In genomic region chr11:67438121-67438902, GRCh38 we compare ENCODE assay signal across 10 cellular contexts. TPM values are rescaled to one million over a fixed set of nuclear protein-coding genes. Genes with fewer than 3 reads are reported as not detected.
DNase-seq lines count a peak whose midpoint lies in the region; ATAC-seq and TF ChIP-seq lines count a peak whose summit lies in the region.
"Had no signal": no experiment of that assay in that cellular context is flagged by ENCODE, and none has a peak within 500 bp of the region (broad histone marks: within the 10 kb centered on the region; RNA-seq: fewer than 3 reads in every experiment).

No MANE protein-coding gene starts in this region.

- DNase-seq in DND-41 (no peak), T-helper 2 cell (peak; percentile 55 to 92 (median 68)), NCI-H2196 (lab: John Stamatoyannopoulos, UW; ENCODE audit: unreplicated experiment) (no peak), dorsolateral prefrontal cortex (no peak), BE2C (no peak)
- DNase-seq in activated naive CD8-positive, alpha-beta T cell treated with anti-CD3 and anti-CD28 coated beads for 36 hours: peak; percentile 92
- DNase-seq in stimulated activated CD4-positive, alpha-beta T cell treated with anti-CD3 and anti-CD28 coated beads, Interleukin-12 subunit alpha, Interleukin-12 subunit beta, amount 100 ng/mL, for 4 hours: peak; percentile 76

- H3K36me3 ChIP-seq in DND-41 (ENCODE audit: insufficient read depth, low read length) (peaks cover 59% of the 10 kb centered on the region), BE2C (peaks cover 32% of the 10 kb centered on the region)

- H3K9ac ChIP-seq in DND-41 (ENCODE audit: low read depth, low read length): peak overlapping the region; percentile 99

- H3K27ac ChIP-seq in DND-41 (ENCODE audit: low read length): peak overlapping the region; percentile 100
- H3K27ac ChIP-seq in dorsolateral prefrontal cortex: peak overlapping the region in 14 of 59 donors; percentile 6 to 74 (median 48)

- H3K4me3 ChIP-seq in DND-41 (ENCODE audit: low read depth in 1 of 2, low read length in 2 of 2): peak overlapping the region; percentile 85 to 92; a peak in 3 of 4 replicates
- H3K4me3 ChIP-seq in dorsolateral prefrontal cortex: no peak overlapping the region
- H3K4me3 ChIP-seq in BE2C (ENCODE audit: low read depth, low read length): no peak overlapping the region

- peaks cover 40% of the 10 kb centered on the region for H4K20me1 ChIP-seq in DND-41 (ENCODE audit: insufficient read depth, low read length)

- peaks cover 40% of the 10 kb centered on the region for H3K4me1 Mint-ChIP-seq in activated naive CD8-positive, alpha-beta T cell treated with anti-CD3 and anti-CD28 coated beads for 36 hours

- no peaks in the 10 kb centered on the region for H3K27me3 ChIP-seq in DND-41 (ENCODE audit: insufficient read depth, low read length, poor library complexity)
- no peaks in the 10 kb centered on the region for H3K27me3 ChIP-seq in dorsolateral prefrontal cortex
- H3K27me3 ChIP-seq in BE2C: no peaks in the 10 kb centered on the region

- ATAC-seq in DND-41 (ENCODE audit: insufficient read depth, low read depth) (no peak), GM19467 (IDR thresholded peaks at IDR 0.05; ENCODE audit: unreplicated experiment) (no peak)

- H3K27ac Mint-ChIP-seq in activated naive CD8-positive, alpha-beta T cell treated with anti-CD3 and anti-CD28 coated beads for 36 hours: peak overlapping the region; percentile 93

- H3K4me1 ChIP-seq in DND-41 (ENCODE audit: insufficient read depth, low read length) (peaks cover 70% of the 10 kb centered on the region), BE2C (peaks cover 9% of the 10 kb centered on the region)

- no peak overlapping the region for H2AFZ ChIP-seq in DND-41 (ENCODE audit: low read depth, low read length)

- peaks cover 71% of the 10 kb centered on the region for H3K79me2 ChIP-seq in DND-41 (ENCODE audit: insufficient read depth, low read length)

- H3K9me3 Mint-ChIP-seq in activated naive CD8-positive, alpha-beta T cell treated with anti-CD3 and anti-CD28 coated beads for 36 hours: no peaks in the 10 kb centered on the region

- peaks cover 45% of the 10 kb centered on the region for H3K36me3 Mint-ChIP-seq in activated naive CD8-positive, alpha-beta T cell treated with anti-CD3 and anti-CD28 coated beads for 36 hours

- peak overlapping the region; percentile 91 for H3K4me3 Mint-ChIP-seq in activated naive CD8-positive, alpha-beta T cell treated with anti-CD3 and anti-CD28 coated beads for 36 hours

- no peaks in the 10 kb centered on the region for H3K9me3 ChIP-seq in DND-41 (ENCODE audit: insufficient read depth, low read length, severe bottlenecking)
- no peaks in the 10 kb centered on the region for H3K9me3 ChIP-seq in BE2C

- intact Hi-C loops in dorsolateral prefrontal cortex (cut with DNase I): no loop called here

- TF ChIP-seq CTCF in DND-41 (IDR thresholded peaks at IDR 0.05; ENCODE audit: borderline replicate concordance, extremely low read depth, low read length, poor library complexity, severe bottlenecking) (peak; percentile 1), dorsolateral prefrontal cortex (IDR thresholded peaks at IDR 0.05 in 54 of 56, conservative IDR thresholded peaks at IDR 0.05 in 2 of 56; ENCODE audit: low read depth in 1 of 56, partially characterized antibody in 56 of 56) (no peak), BE2C (IDR thresholded peaks at IDR 0.05; ENCODE audit: low read depth, low read length) (no peak)

- peak overlapping the region; percentile 99 for H3K4me2 ChIP-seq in DND-41 (ENCODE audit: insufficient read depth, low read length)

- H3K27me3 Mint-ChIP-seq in activated naive CD8-positive, alpha-beta T cell treated with anti-CD3 and anti-CD28 coated beads for 36 hours: no peaks in the 10 kb centered on the region

RNA-seq across cellular contexts. Expression of gene PTPRCAP, which starts 0.8 kb away (rescaled TPM):
- 100 to 1,000 TPM; 110 to 117 TPM for total RNA-seq in activated naive CD8-positive, alpha-beta T cell treated with anti-CD3 and anti-CD28 coated beads for 36 hours
- total RNA-seq in dorsolateral prefrontal cortex: 1 to 10 TPM in 83 of 120 experiments, under 1 TPM in 23, not detected in 14; 0.41 to 5.3 (median 1.8) TPM
- 2.6 TPM for polyA plus RNA-seq in BE2C (2012; ENCODE audit: insufficient read depth, insufficient read length, low read depth)

RNA-seq across cellular contexts. Expression of gene CORO1B, which starts 5.0 kb away (rescaled TPM):
- 100 to 1,000 TPM; 293 to 310 TPM for total RNA-seq in activated naive CD8-positive, alpha-beta T cell treated with anti-CD3 and anti-CD28 coated beads for 36 hours
- total RNA-seq in dorsolateral prefrontal cortex: 10 to 100 TPM; 24.6 to 72.2 (median 38.4) TPM
- polyA plus RNA-seq in BE2C (2012; ENCODE audit: insufficient read depth, insufficient read length, low read depth): 182 TPM

RNA-seq across cellular contexts. Expression of gene RPS6KB2, which starts 10.0 kb away (rescaled TPM):
- total RNA-seq in activated naive CD8-positive, alpha-beta T cell treated with anti-CD3 and anti-CD28 coated beads for 36 hours: 10 to 100 TPM; 64.9 to 67.7 TPM
- total RNA-seq in dorsolateral prefrontal cortex: 10 to 100 TPM; 13.4 to 47.4 (median 28.2) TPM
- 292 TPM for polyA plus RNA-seq in BE2C (2012; ENCODE audit: insufficient read depth, insufficient read length, low read depth)

RNA-seq across cellular contexts. Expression of gene GPR152, which starts 14.2 kb away (rescaled TPM):
- not detected for total RNA-seq in activated naive CD8-positive, alpha-beta T cell treated with anti-CD3 and anti-CD28 coated beads for 36 hours
- under 1 TPM in 4 of 120 experiments, not detected in 116; 0.33 to 0.60 (median 0.42) TPM for total RNA-seq in dorsolateral prefrontal cortex
- not detected for polyA plus RNA-seq in BE2C (2012; ENCODE audit: insufficient read depth, insufficient read length, low read depth)
- total RNA-seq: astrocyte, left lobe of liver had no signal

RNA-seq across cellular contexts. Expression of gene CABP4, which starts 16.8 kb away (rescaled TPM):
- under 1 TPM; 0.27 to 0.28 TPM for total RNA-seq in activated naive CD8-positive, alpha-beta T cell treated with anti-CD3 and anti-CD28 coated beads for 36 hours
- total RNA-seq in dorsolateral prefrontal cortex: 1 to 10 TPM in 58 of 120 experiments, under 1 TPM in 51, not detected in 11; 0.18 to 3.8 (median 1.1) TPM
- 0.59 TPM for polyA plus RNA-seq in BE2C (2012; ENCODE audit: insufficient read depth, insufficient read length, low read depth)
- total RNA-seq: astrocyte had no signal

Comparison
In these comparisons a context has a peak if more than half of its experiments do, and no peak if none do; other contexts are left out.
1. DNase-seq: peak in T-helper 2 cell (5 of 5), activated naive CD8-positive, alpha-beta T cell treated with anti-CD3 and anti-CD28 coated beads for 36 hours (single experiment) and stimulated activated CD4-positive, alpha-beta T cell treated with anti-CD3 and anti-CD28 coated beads, Interleukin-12 subunit alpha, Interleukin-12 subunit beta, amount 100 ng/mL, for 4 hours (single experiment); none in DND-41 (single experiment), NCI-H2196 (single experiment), dorsolateral prefrontal cortex (0 of 10) and BE2C (single experiment).
2. H3K4me3 ChIP-seq: peak in DND-41 (2 of 2); none in dorsolateral prefrontal cortex (0 of 59) and BE2C (single experiment).
3. RNA of gene PTPRCAP, which starts 0.8 kb away (total RNA-seq): 110 to 117 TPM in activated naive CD8-positive, alpha-beta T cell treated with anti-CD3 and anti-CD28 coated beads for 36 hours; 0.41 to 5.3 TPM in dorsolateral prefrontal cortex; every median in the first group is over 10 times any median in the second.
4. RNA of gene CORO1B, which starts 5.0 kb away (total RNA-seq): 293 to 310 TPM in activated naive CD8-positive, alpha-beta T cell treated with anti-CD3 and anti-CD28 coated beads for 36 hours; 24.6 to 72.2 TPM in dorsolateral prefrontal cortex; every median in the first group is over 4 times any median in the second.